9 cellular contexts compared by ENCODE assay signal in the genomic region with DNA sequence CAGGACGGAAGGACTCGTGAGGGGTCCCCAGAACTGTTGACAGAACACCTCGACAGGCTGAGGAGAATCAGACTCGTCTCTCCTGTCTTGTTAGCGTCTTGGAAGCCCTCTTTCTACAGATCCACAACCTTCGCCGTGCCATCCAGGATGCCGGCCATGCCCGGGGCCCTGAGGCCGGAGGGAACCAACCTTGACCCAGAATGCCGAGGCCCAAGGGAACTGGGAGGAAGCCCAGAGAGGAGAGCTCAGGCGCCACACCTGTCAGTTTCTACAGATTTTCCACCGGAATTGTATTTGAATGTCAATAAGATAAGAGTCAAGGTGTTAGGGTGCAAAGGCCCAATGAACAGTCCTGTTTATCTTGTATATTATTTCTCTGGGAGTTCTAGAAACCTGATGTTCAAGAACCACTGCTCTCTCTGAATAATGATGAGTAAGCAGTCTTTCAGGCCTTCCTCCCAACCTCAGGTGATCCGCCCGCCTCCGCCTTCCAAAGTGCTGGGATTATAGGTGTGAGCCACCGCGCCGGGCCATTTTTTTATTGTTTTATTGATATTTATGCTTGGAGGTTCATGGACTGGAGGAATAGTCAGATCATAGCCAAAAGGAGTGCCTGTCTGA. TPM values are rescaled to one million over a fixed set of nuclear protein-coding genes. Genes with fewer than 3 reads are reported as not detected.
A peak's percentile ranks its signal among the peaks of the same experiment; 100 is the strongest.
DNase-seq lines count a peak whose midpoint lies in the region; ATAC-seq and TF ChIP-seq lines count a peak whose summit lies in the region.
"Had no signal": no experiment of that assay in that cellular context is flagged by ENCODE, and none has a peak within 500 bp of the region (broad histone marks: within the 10 kb centered on the region; RNA-seq: fewer than 3 reads in every experiment).

No MANE protein-coding gene starts in this region.

- H3K27me3 Mint-ChIP-seq in central memory CD8-positive, alpha-beta T cell, result peaks cover 11% of the 10 kb centered on the region

- H3K4me3 Mint-ChIP-seq in central memory CD8-positive, alpha-beta T cell, result peak overlapping the region; percentile 66

- peaks cover 19% of the 10 kb centered on the region for H3K27me3 ChIP-seq in HUES64 (ENCODE audit: insufficient read depth, low read length)
- H3K27me3 ChIP-seq in left lung, result peaks cover 0 to 19% of the 10 kb centered on the region in 2 donors

- no peak for TF ChIP-seq CTCF in left lung (IDR thresholded peaks at IDR 0.05)

- H3K36me3 ChIP-seq in HUES64 (ENCODE audit: insufficient read depth, low read length), result no peaks in the 10 kb centered on the region
- H3K36me3 ChIP-seq in left lung, result no peaks in the 10 kb centered on the region

- H3K4me3 ChIP-seq in HUES64 (ENCODE audit: low read length) (peak overlapping the region; percentile 68), left lung (peak overlapping the region in 1 of 2 donors; percentile 69)

- intact Hi-C loops in left lung (cut with DNase I), result no loop called here

- ATAC-seq in central memory CD8-positive, alpha-beta T cell (replicated peaks; ENCODE audit: extremely low read depth, poor library complexity, severe bottlenecking), result no peak
- ATAC-seq in left lung (peak; percentile 1), GM19035 (IDR thresholded peaks at IDR 0.05; ENCODE audit: unreplicated experiment) (no peak)

- 76% methylated on average over 18 of the region's 19 CpGs for WGBS in HUES64

- no peaks in the 10 kb centered on the region for H3K36me3 Mint-ChIP-seq in central memory CD8-positive, alpha-beta T cell (ENCODE audit: insufficient read depth)

- peak overlapping the region; percentile 77 for H3K9ac ChIP-seq in HUES64 (ENCODE audit: low read depth, low read length)

- H3K27ac ChIP-seq in HUES64 (ENCODE audit: low read depth, low read length) (no peak overlapping the region), left lung (peak overlapping the region; percentile 76 to 83), temporal lobe (ENCODE audit: low read depth, low read length) (peak overlapping the region; percentile 73)
- H3K27ac ChIP-seq: HL-60 had no signal

- H3K9me3 ChIP-seq in HUES64 (ENCODE audit: insufficient read depth, low read depth, low read length), result no peaks in the 10 kb centered on the region
- no peaks in the 10 kb centered on the region for H3K9me3 ChIP-seq in left lung

- H3K9me3 Mint-ChIP-seq in central memory CD8-positive, alpha-beta T cell, result no peaks in the 10 kb centered on the region

- no peaks in the 10 kb centered on the region for H3K4me1 Mint-ChIP-seq in central memory CD8-positive, alpha-beta T cell

- H3K27ac Mint-ChIP-seq in central memory CD8-positive, alpha-beta T cell (ENCODE audit: low read depth), result no peak overlapping the region

- DNase-seq in central memory CD8-positive, alpha-beta T cell (ENCODE audit: low spot score in 2 of 2), result no peak
- DNase-seq in left lung, result peak in 1 of 2 donors; percentile 58
- no peak for DNase-seq in epidermal melanocyte (ENCODE audit: insufficient read length, low spot score)
- DNase-seq in NCI-H1092 (lab: John Stamatoyannopoulos, UW), result no peak
- no peak for DNase-seq in EL

- H3K4me1 ChIP-seq in HUES64 (ENCODE audit: insufficient read depth, low read length) (peaks cover 16% of the 10 kb centered on the region), left lung (peaks cover 4 to 35% of the 10 kb centered on the region in 2 donors)

RNA-seq across cellular contexts. Expression of a gene that starts 0.8 kb away (rescaled TPM):
- polyA plus RNA-seq in HUES64 (2013, experiment 1 of 2), result 8.0 TPM
- 6.9 TPM for polyA plus RNA-seq in HUES64 (2013, experiment 2 of 2)
- total RNA-seq in left lung (10 to 100 TPM; 22.6 to 30.7 TPM), temporal lobe (5.7 TPM)
